19 cellular contexts compared by ENCODE assay signal in genomic region chr6:135692426-135692825, GRCh38.
"Had no signal": no experiment of that assay in that cellular context is flagged by ENCODE, and none has a peak within 500 bp of the region (broad histone marks: within the 10 kb centered on the region; RNA-seq: fewer than 3 reads in every experiment).

No MANE protein-coding gene starts in this region.

- DNase-seq: hippocampal formation; immature natural killer cell; islet precursor cell; left ventricle myocardium inferior; midbrain; mucosa of descending colon; naive thymus-derived CD8-positive, alpha-beta T cell; nucleus accumbens; pancreas; posterior cingulate gyrus; retina; right cardiac atrium; small intestine; spleen; stimulated activated CD4-positive, alpha-beta T cell treated with anti-CD3 and anti-CD28 coated beads, Interleukin-4, amount 100 ng/mL, for 24 hours; stimulated activated naive CD4-positive, alpha-beta T cell; tibial artery; trophoblast cell; upper lobe of right lung had no signal
